Comparison of ENCODE assay signal across 8 cellular contexts in genomic region chr15:65101418-65101890, GRCh38. TPM values are rescaled to one million over a fixed set of nuclear protein-coding genes. Genes with fewer than 3 reads are reported as not detected.
DNase-seq lines count a peak whose midpoint lies in the region; ATAC-seq, FAIRE-seq and TF ChIP-seq lines count a peak whose summit lies in the region.

No MANE protein-coding gene starts in this region.

- CTCF ChIA-PET in activated CD4-positive, alpha-beta T cell treated with anti-CD3 and anti-CD28 coated beads, Interleukin-2, amount 10 ng/mL, durations not matched to agents 7 days and 5 days (lab: Charles Lee): interaction anchor here (0.6 to 2.0 kb wide), 8 partner anchors 10 to 68 kb away, joined by 3 to 8 read pairs (median 3); partner anchors contain the start of gene UBAP1L
- CTCF ChIA-PET in endothelial cell of umbilical vein (lab: Charles Lee): interaction anchor here (0.7 to 5.4 kb wide), 23 partner anchors 9 to 373 kb away, joined by 3 to 64 read pairs (median 5); partner anchors contain the start of genes KBTBD13, RASL12 and UBAP1L

- peak overlapping the region in 1 of 2 experiments; percentile 13 for H3K18ac ChIP-seq in mesenchymal stem cell (ENCODE audit: low read depth in 1 of 2, low read length in 2 of 2)

- WGBS in mesenchymal stem cell: 42% methylated on average over 9 of the region's 9 CpGs

- no peak overlapping the region for H2BK15ac ChIP-seq in mesenchymal stem cell (ENCODE audit: low read depth, poor library complexity, severe bottlenecking)

- no peaks in the 10 kb centered on the region for H3K9me3 Mint-ChIP-seq in activated CD4-positive, alpha-beta T cell treated with anti-CD3 and anti-CD28 coated beads, Interleukin-2, amount 10 ng/mL, durations not matched to agents 7 days and 5 days

- no peaks in the 10 kb centered on the region for H3K27me3 ChIP-seq in endothelial cell of umbilical vein (ENCODE audit: control insufficient read depth in 2 of 2, insufficient read depth in 2 of 2, low read length in 2 of 2)
- no peaks in the 10 kb centered on the region for H3K27me3 ChIP-seq in mesenchymal stem cell (ENCODE audit: control insufficient read depth in 1 of 2, insufficient read depth in 1 of 2, low read length in 2 of 2)

- no peak overlapping the region for H3K4ac ChIP-seq in mesenchymal stem cell (ENCODE audit: low read depth in 1 of 2, low read length in 2 of 2)

- H3K4me2 ChIP-seq in endothelial cell of umbilical vein (ENCODE audit: insufficient read depth, low read length) (no peak overlapping the region), mesenchymal stem cell (ENCODE audit: low read length, poor library complexity, severe bottlenecking) (peak overlapping the region; percentile 42)

- no peaks in the 10 kb centered on the region for H4K20me1 ChIP-seq in endothelial cell of umbilical vein (replicated peaks; ENCODE audit: control insufficient read depth, extremely low read depth, insufficient read depth, low read length)

- peak; percentile 82 to 87 for TF ChIP-seq CTCF in endothelial cell of umbilical vein (IDR thresholded peaks at IDR 0.05; ENCODE audit: extremely low read depth in 1 of 2, insufficient read depth in 1 of 2, low read depth in 1 of 2, low read length in 2 of 2)

- H3K36me3 Mint-ChIP-seq in activated CD4-positive, alpha-beta T cell treated with anti-CD3 and anti-CD28 coated beads, Interleukin-2, amount 10 ng/mL, durations not matched to agents 7 days and 5 days (ENCODE audit: low read depth): peaks cover 11% of the 10 kb centered on the region

- FAIRE-seq in endothelial cell of umbilical vein (lab: Jason Lieb, UNC): peak; percentile 66

- no peaks in the 10 kb centered on the region for H3K79me1 ChIP-seq in mesenchymal stem cell (replicated peaks; ENCODE audit: low read length, poor library complexity, severe bottlenecking)

- H3K9me3 ChIP-seq in endothelial cell of umbilical vein (replicated peaks; ENCODE audit: control insufficient read depth, insufficient read depth, low read length) (no peaks in the 10 kb centered on the region), mesenchymal stem cell (ENCODE audit: control insufficient read depth, low read length) (no peaks in the 10 kb centered on the region)

- dilution Hi-C loops in endothelial cell of umbilical vein (cut with MboI; ENCODE audit: extremely low pct_ligation_motif_present, low sequenced_read_pairs): no loop called here

- H3K4me1 Mint-ChIP-seq in activated CD4-positive, alpha-beta T cell treated with anti-CD3 and anti-CD28 coated beads, Interleukin-2, amount 10 ng/mL, durations not matched to agents 7 days and 5 days: peaks cover 2% of the 10 kb centered on the region

- H3K23ac ChIP-seq in mesenchymal stem cell (ENCODE audit: low read length in 2 of 2): no peak overlapping the region

- DNase-seq in Daoy (ENCODE audit: low read depth) (peak; percentile 37), endothelial cell of umbilical vein (ENCODE audit: low read depth, low spot score) (peak; percentile 53), mesenchymal stem cell (peak; percentile 70)
- DNase-seq in Jurkat, Clone E6-1 (ENCODE audit: low read depth, low spot score): peak; percentile 41
- DNase-seq in activated CD4-positive, alpha-beta T cell treated with anti-CD3 and anti-CD28 coated beads, Interleukin-2, amount 10 ng/mL, durations not matched to agents 7 days and 5 days: peak; percentile 63
- DNase-seq in stimulated activated naive CD4-positive, alpha-beta T cell (lab: John Stamatoyannopoulos, UW): peak in 5 of 6 experiments; percentile 4 to 35 (median 19)

- H2AFZ ChIP-seq in endothelial cell of umbilical vein (ENCODE audit: low read depth, low read length) (no peak overlapping the region), mesenchymal stem cell (ENCODE audit: low read depth, low read length) (no peak overlapping the region)

- no peak overlapping the region for H3K14ac ChIP-seq in mesenchymal stem cell (ENCODE audit: low read length in 2 of 2)

- no peak for TF ChIP-seq POLR2A in endothelial cell of umbilical vein (IDR thresholded peaks at IDR 0.05; ENCODE audit: low read depth, low read length)

- no peaks in the 10 kb centered on the region for H3K9me1 ChIP-seq in endothelial cell of umbilical vein (replicated peaks; ENCODE audit: control insufficient read depth, extremely low read depth, insufficient read depth, low read length)

- H2BK120ac ChIP-seq in mesenchymal stem cell (ENCODE audit: low read depth, low read length): no peak overlapping the region

- intact Hi-C loops in endothelial cell of umbilical vein (cut with micrococcal nuclease): loop anchor here (1.0 kb wide), 1 partner anchor 47 kb away; no protein-coding TSS in a partner anchor

- BruUV-seq in endothelial cell of umbilical vein (replicated peaks; lab: Mats Ljungman, UMichigan): no TSS peak

- no peaks in the 10 kb centered on the region for H3K27me3 Mint-ChIP-seq in activated CD4-positive, alpha-beta T cell treated with anti-CD3 and anti-CD28 coated beads, Interleukin-2, amount 10 ng/mL, durations not matched to agents 7 days and 5 days

- H2AK5ac ChIP-seq in mesenchymal stem cell (ENCODE audit: low read length, severe bottlenecking): no peak overlapping the region

- H3K27ac ChIP-seq in endothelial cell of umbilical vein (ENCODE audit: insufficient read depth, low read depth, low read length) (no peak overlapping the region), mesenchymal stem cell (ENCODE audit: low read length, poor library complexity, severe bottlenecking) (no peak overlapping the region)

- H4K8ac ChIP-seq in mesenchymal stem cell (ENCODE audit: low read length): peak overlapping the region; percentile 80

- H3K79me2 ChIP-seq in endothelial cell of umbilical vein (ENCODE audit: control insufficient read depth, insufficient read depth, low read length): no peaks in the 10 kb centered on the region

- ATAC-seq in HG03108 (IDR thresholded peaks at IDR 0.05; ENCODE audit: unreplicated experiment): no peak
- ATAC-seq in HG02678 (IDR thresholded peaks at IDR 0.05; ENCODE audit: unreplicated experiment): no peak

- H3K4me1 ChIP-seq in endothelial cell of umbilical vein (ENCODE audit: control insufficient read depth, extremely low read depth, insufficient read depth, low read length): peaks cover 2% of the 10 kb centered on the region
- peaks cover 15% of the 10 kb centered on the region for H3K4me1 ChIP-seq in mesenchymal stem cell (ENCODE audit: control insufficient read depth, insufficient read depth, low read depth, low read length)

- H2BK12ac ChIP-seq in mesenchymal stem cell (ENCODE audit: low read length in 2 of 2): no peak overlapping the region

- H4K91ac ChIP-seq in mesenchymal stem cell (ENCODE audit: low read length): no peak overlapping the region

- no peak overlapping the region for H3K9ac ChIP-seq in endothelial cell of umbilical vein (replicated peaks; ENCODE audit: extremely low read depth, insufficient read depth, low read length)
- no peak overlapping the region for H3K9ac ChIP-seq in mesenchymal stem cell (ENCODE audit: low read length)

- H3K4me3 Mint-ChIP-seq in activated CD4-positive, alpha-beta T cell treated with anti-CD3 and anti-CD28 coated beads, Interleukin-2, amount 10 ng/mL, durations not matched to agents 7 days and 5 days: no peak overlapping the region

- peak overlapping the region; percentile 42 for H3K27ac Mint-ChIP-seq in activated CD4-positive, alpha-beta T cell treated with anti-CD3 and anti-CD28 coated beads, Interleukin-2, amount 10 ng/mL, durations not matched to agents 7 days and 5 days

- no peak overlapping the region for H2BK5ac ChIP-seq in mesenchymal stem cell (ENCODE audit: low read depth, low read length, poor library complexity, severe bottlenecking)

- POLR2A ChIA-PET in activated CD4-positive, alpha-beta T cell treated with anti-CD3 and anti-CD28 coated beads, Interleukin-2, amount 10 ng/mL, durations not matched to agents 7 days and 5 days (lab: Charles Lee): no interaction called here
- POLR2A ChIA-PET in endothelial cell of umbilical vein (lab: Charles Lee): no interaction called here

- H3K4me3 ChIP-seq in Jurkat, Clone E6-1 (ENCODE audit: low read length): no peak overlapping the region
- H3K4me3 ChIP-seq in endothelial cell of umbilical vein (replicated peaks in 1 of 3; ENCODE audit: insufficient read depth in 1 of 3, low read depth in 1 of 3, low read length in 3 of 3) (peak overlapping the region in 1 of 3 experiments; percentile 13), mesenchymal stem cell (ENCODE audit: insufficient read depth in 1 of 2, low read depth in 1 of 2, low read length in 2 of 2) (no peak overlapping the region)

- H3K36me3 ChIP-seq in endothelial cell of umbilical vein (ENCODE audit: control insufficient read depth in 2 of 2, extremely low read depth in 1 of 2, insufficient read depth in 2 of 2, low read length in 2 of 2) (peaks cover 0 to 9% of the 10 kb centered on the region in 2 experiments), mesenchymal stem cell (ENCODE audit: control insufficient read depth in 1 of 2, insufficient read depth in 2 of 2, low read depth in 1 of 2, low read length in 2 of 2) (peaks cover 52 to 83% of the 10 kb centered on the region in 2 experiments)

RNA-seq across cellular contexts. Expression of gene UBAP1L, which starts 13.5 kb away (rescaled TPM):
- 0.03 and 0.06 TPM in 2 replicates for total RNA-seq in Daoy (2014; rRNA removed; shearing (Covaris generic))
- polyA plus RNA-seq in Jurkat, Clone E6-1 (2012; ENCODE audit: insufficient read depth, insufficient read length): 1.8 TPM
- 1 to 10 TPM; 3.8 to 5.3 TPM for total RNA-seq in activated CD4-positive, alpha-beta T cell treated with anti-CD3 and anti-CD28 coated beads, Interleukin-2, amount 10 ng/mL, durations not matched to agents 7 days and 5 days
- 3.9 and 5.0 TPM in 2 replicates for total RNA-seq in endothelial cell of umbilical vein
- 1.9 and 2.9 TPM in 2 replicates for polyA plus RNA-seq in endothelial cell of umbilical vein
- 0.26 and 0.62 TPM in 2 replicates for polyA plus RNA-seq in endothelial cell of umbilical vein (2011; cell fraction: cytosol; rRNA removed)
- 16.2 and 17.2 TPM in 2 replicates for polyA plus RNA-seq in endothelial cell of umbilical vein (2011; cell fraction: nucleus; rRNA removed)
- polyA plus RNA-seq in endothelial cell of umbilical vein (2012): 0.50 and 0.61 TPM in 2 replicates
- polyA minus RNA-seq in endothelial cell of umbilical vein: 3.7 and 3.9 TPM in 2 replicates
- 1.1 TPM for polyA minus RNA-seq in endothelial cell of umbilical vein (2011; cell fraction: cytosol; rRNA and poly(A)+ RNA removed)
- 7.6 and 8.6 TPM in 2 replicates for polyA minus RNA-seq in endothelial cell of umbilical vein (2011; cell fraction: nucleus; rRNA and poly(A)+ RNA removed)
- polyA plus RNA-seq in mesenchymal stem cell (2013, experiment 1 of 2): 0.64 TPM
- 0.53 TPM for polyA plus RNA-seq in mesenchymal stem cell (2013, experiment 2 of 2)

RNA-seq across cellular contexts. Expression of gene KBTBD13, which starts 24.9 kb away (rescaled TPM):
- total RNA-seq in Daoy (2014; rRNA removed; shearing (Covaris generic)): not detected in 2 replicates
- polyA plus RNA-seq in Jurkat, Clone E6-1 (2012; ENCODE audit: insufficient read depth, insufficient read length): not detected
- total RNA-seq in activated CD4-positive, alpha-beta T cell treated with anti-CD3 and anti-CD28 coated beads, Interleukin-2, amount 10 ng/mL, durations not matched to agents 7 days and 5 days: not detected
- not detected in 2 replicates for total RNA-seq in endothelial cell of umbilical vein
- not detected in 2 replicates for polyA plus RNA-seq in endothelial cell of umbilical vein
- polyA plus RNA-seq in endothelial cell of umbilical vein (2011; cell fraction: cytosol; rRNA removed): not detected in 2 replicates
- polyA plus RNA-seq in endothelial cell of umbilical vein (2011; cell fraction: nucleus; rRNA removed): not detected in 2 replicates
- not detected in 2 replicates for polyA plus RNA-seq in endothelial cell of umbilical vein (2012)
- polyA minus RNA-seq in endothelial cell of umbilical vein: not detected in 2 replicates
- not detected for polyA minus RNA-seq in endothelial cell of umbilical vein (2011; cell fraction: cytosol; rRNA and poly(A)+ RNA removed)
- polyA minus RNA-seq in endothelial cell of umbilical vein (2011; cell fraction: nucleus; rRNA and poly(A)+ RNA removed): not detected in 2 replicates
- 0.01 TPM for polyA plus RNA-seq in mesenchymal stem cell (2013, experiment 1 of 2)
- polyA plus RNA-seq in mesenchymal stem cell (2013, experiment 2 of 2): 0.01 TPM

RNA-seq across cellular contexts. Expression of gene PDCD7, which starts 32.2 kb away (rescaled TPM):
- total RNA-seq in Daoy (2014; rRNA removed; shearing (Covaris generic)): 13.3 and 17.4 TPM in 2 replicates
- polyA plus RNA-seq in Jurkat, Clone E6-1 (2012; ENCODE audit: insufficient read depth, insufficient read length): 46.8 TPM
- 10 to 100 TPM; 19.5 to 26.5 TPM for total RNA-seq in activated CD4-positive, alpha-beta T cell treated with anti-CD3 and anti-CD28 coated beads, Interleukin-2, amount 10 ng/mL, durations not matched to agents 7 days and 5 days
- total RNA-seq in endothelial cell of umbilical vein: 19.5 and 26.6 TPM in 2 replicates
- 11.1 and 12.1 TPM in 2 replicates for polyA plus RNA-seq in endothelial cell of umbilical vein
- polyA plus RNA-seq in endothelial cell of umbilical vein (2011; cell fraction: cytosol; rRNA removed): 13.3 and 14.1 TPM in 2 replicates
- polyA plus RNA-seq in endothelial cell of umbilical vein (2011; cell fraction: nucleus; rRNA removed): 17.1 and 27.8 TPM in 2 replicates
- polyA plus RNA-seq in endothelial cell of umbilical vein (2012): 12.2 and 13.9 TPM in 2 replicates
- 11.2 and 18.0 TPM in 2 replicates for polyA minus RNA-seq in endothelial cell of umbilical vein
- 30.2 TPM for polyA minus RNA-seq in endothelial cell of umbilical vein (2011; cell fraction: cytosol; rRNA and poly(A)+ RNA removed)
- 11.5 and 14.8 TPM in 2 replicates for polyA minus RNA-seq in endothelial cell of umbilical vein (2011; cell fraction: nucleus; rRNA and poly(A)+ RNA removed)
- polyA plus RNA-seq in mesenchymal stem cell (2013, experiment 1 of 2): 20.3 TPM
- 19.4 TPM for polyA plus RNA-seq in mesenchymal stem cell (2013, experiment 2 of 2)

RNA-seq across cellular contexts. Expression of gene RASL12, which starts 33.7 kb away (rescaled TPM):
- 1.5 and 1.6 TPM in 2 replicates for total RNA-seq in Daoy (2014; rRNA removed; shearing (Covaris generic))
- polyA plus RNA-seq in Jurkat, Clone E6-1 (2012; ENCODE audit: insufficient read depth, insufficient read length): not detected
- not detected for total RNA-seq in activated CD4-positive, alpha-beta T cell treated with anti-CD3 and anti-CD28 coated beads, Interleukin-2, amount 10 ng/mL, durations not matched to agents 7 days and 5 days
- total RNA-seq in endothelial cell of umbilical vein: not detected in 2 replicates
- polyA plus RNA-seq in endothelial cell of umbilical vein: not detected in 2 replicates
- polyA plus RNA-seq in endothelial cell of umbilical vein (2011; cell fraction: cytosol; rRNA removed): not detected in 2 replicates
- polyA plus RNA-seq in endothelial cell of umbilical vein (2011; cell fraction: nucleus; rRNA removed): not detected in 2 replicates
- polyA plus RNA-seq in endothelial cell of umbilical vein (2012): not detected in 2 replicates
- polyA minus RNA-seq in endothelial cell of umbilical vein: not detected in 2 replicates
- polyA minus RNA-seq in endothelial cell of umbilical vein (2011; cell fraction: cytosol; rRNA and poly(A)+ RNA removed): not detected
- polyA minus RNA-seq in endothelial cell of umbilical vein (2011; cell fraction: nucleus; rRNA and poly(A)+ RNA removed): not detected in 2 replicates
- 3.3 TPM for polyA plus RNA-seq in mesenchymal stem cell (2013, experiment 1 of 2)
- polyA plus RNA-seq in mesenchymal stem cell (2013, experiment 2 of 2): 2.9 TPM

RNA-seq across cellular contexts. Expression of gene SLC51B, which starts 56.3 kb away (rescaled TPM):
- not detected in 2 replicates for total RNA-seq in Daoy (2014; rRNA removed; shearing (Covaris generic))
- polyA plus RNA-seq in Jurkat, Clone E6-1 (2012; ENCODE audit: insufficient read depth, insufficient read length): not detected
- total RNA-seq in activated CD4-positive, alpha-beta T cell treated with anti-CD3 and anti-CD28 coated beads, Interleukin-2, amount 10 ng/mL, durations not matched to agents 7 days and 5 days: not detected
- not detected in 2 replicates for total RNA-seq in endothelial cell of umbilical vein
- polyA plus RNA-seq in endothelial cell of umbilical vein: not detected in 2 replicates
- not detected in 2 replicates for polyA plus RNA-seq in endothelial cell of umbilical vein (2011; cell fraction: cytosol; rRNA removed)
- not detected in 2 replicates for polyA plus RNA-seq in endothelial cell of umbilical vein (2011; cell fraction: nucleus; rRNA removed)
- polyA plus RNA-seq in endothelial cell of umbilical vein (2012): not detected in 2 replicates
- polyA minus RNA-seq in endothelial cell of umbilical vein: not detected in 2 replicates
- not detected for polyA minus RNA-seq in endothelial cell of umbilical vein (2011; cell fraction: cytosol; rRNA and poly(A)+ RNA removed)
- polyA minus RNA-seq in endothelial cell of umbilical vein (2011; cell fraction: nucleus; rRNA and poly(A)+ RNA removed): not detected in 2 replicates
- 0.91 TPM for polyA plus RNA-seq in mesenchymal stem cell (2013, experiment 1 of 2)
- 1.2 TPM for polyA plus RNA-seq in mesenchymal stem cell (2013, experiment 2 of 2)

Comparison
In these comparisons a context has a peak if more than half of its experiments do, and no peak if none do; other contexts are left out.
1. DNase-seq: peak in every context shown above with its lines; median percentile 70 in mesenchymal stem cell; 63 in activated CD4-positive, alpha-beta T cell treated with anti-CD3 and anti-CD28 coated beads, Interleukin-2, amount 10 ng/mL, durations not matched to agents 7 days and 5 days; 53 in endothelial cell of umbilical vein; 41 in Jurkat, Clone E6-1; 37 in Daoy; 19 in stimulated activated naive CD4-positive, alpha-beta T cell.